ENCODE assay signal across 29 cellular contexts in the genomic region with DNA sequence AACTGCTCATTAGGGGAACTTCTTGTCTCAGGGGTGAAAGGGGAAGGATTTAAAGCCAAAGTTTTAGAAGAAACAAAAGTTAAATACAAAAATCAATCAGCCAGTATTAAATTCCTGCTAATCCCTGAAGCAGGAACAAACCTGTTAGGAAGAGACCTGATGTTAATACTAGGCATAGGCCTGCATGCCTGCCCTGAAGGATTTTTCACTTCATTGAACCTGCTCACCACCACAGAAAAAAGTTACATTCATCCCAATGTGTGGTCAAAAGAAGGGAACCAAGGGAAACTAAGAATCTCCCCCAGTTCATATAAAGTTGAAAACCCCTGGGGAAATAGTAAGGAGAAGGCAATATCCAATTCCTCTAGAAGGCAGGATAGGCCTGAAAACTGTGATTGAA. TPM values are rescaled to one million over a fixed set of nuclear protein-coding genes. Genes with fewer than 3 reads are reported as not detected.
"Had no signal": no experiment of that assay in that cellular context is flagged by ENCODE, and none has a peak within 500 bp of the region (broad histone marks: within the 10 kb centered on the region; RNA-seq: fewer than 3 reads in every experiment).

No MANE protein-coding gene starts in this region.

- H3K4me1 Mint-ChIP-seq: activated B cell treated with CpG ODN at 0.5 μM for 24 hours; activated T-helper 17 cell treated with anti-CD3 and anti-CD28 coated beads, Interleukin-2, amount 50 U/mL, for 72 hours; T-helper 17 cell had no signal

- H3K4me1 ChIP-seq: body of pancreas, colonic mucosa, gastroesophageal sphincter had no signal

- H3K27me3 ChIP-seq: body of pancreas, colonic mucosa, esophagus squamous epithelium, gastroesophageal sphincter had no signal

- H3K27me3 Mint-ChIP-seq: activated B cell treated with CpG ODN at 0.5 μM for 24 hours; activated CD8-positive, alpha-beta T cell treated with anti-CD3 and anti-CD28 coated beads for 36 hours; activated T-helper 17 cell treated with anti-CD3 and anti-CD28 coated beads, Interleukin-2, amount 50 U/mL, for 72 hours; T-helper 17 cell had no signal

- FAIRE-seq: astrocyte had no signal

- H3K9me3 ChIP-seq: body of pancreas, colonic mucosa had no signal

- DNase-seq: activated B cell treated with CpG ODN at 0.5 μM for 24 hours; activated CD4-positive, alpha-beta T cell treated with anti-CD3 and anti-CD28 coated beads for 48 hours; activated CD4-positive, alpha-beta T cell treated with anti-CD3 and anti-CD28 coated beads, Interleukin-2, amount 50 U/mL, for 1 hour; activated CD4-positive, alpha-beta T cell treated with anti-CD3 and anti-CD28 coated beads, Interleukin-2, amount 50 U/mL, for 48 hours; activated CD8-positive, alpha-beta memory T cell treated with anti-CD3 and anti-CD28 coated beads for 24 hours; activated CD8-positive, alpha-beta T cell treated with anti-CD3 and anti-CD28 coated beads for 36 hours; activated effector memory CD4-positive, alpha-beta T cell treated with Interleukin-2 at 50 U/mL for 16 hours; activated gamma-delta T cell treated with Interleukin-2 at 50 U/mL for 16 hours; activated naive CD4-positive, alpha-beta T cell treated with anti-CD3 and anti-CD28 coated beads, Interleukin-2, amount 50 U/mL, for 16 hours; activated naive CD4-positive, alpha-beta T cell treated with Interleukin-2 at 50 U/mL for 16 hours; activated T-cell treated with anti-CD3 and anti-CD28 coated beads, Interleukin-2, amount 50 U/mL, for 4 hours; amniotic stem cell; anterior cingulate cortex; body of pancreas; caudate nucleus; colonic mucosa; effector memory CD4-positive, alpha-beta T cell; erythroblast; esophagus squamous epithelium; foreskin melanocyte; T-helper 1 cell; T-helper 17 cell; T1000; WERI-Rb-1 had no signal

- H3K4me3 Mint-ChIP-seq: activated B cell treated with CpG ODN at 0.5 μM for 24 hours; activated CD8-positive, alpha-beta T cell treated with anti-CD3 and anti-CD28 coated beads for 36 hours; activated naive CD8-positive, alpha-beta T cell; activated T-cell treated with anti-CD3 and anti-CD28 coated beads, Interleukin-2, amount 50 U/mL, for 4 hours; activated T-helper 17 cell treated with anti-CD3 and anti-CD28 coated beads, Interleukin-2, amount 50 U/mL, for 72 hours; T-helper 17 cell; T-helper 2 cell treated with Interferon-gamma antibody and Interleukin-4, amounts not matched to agents 5 μg/mL and 100 μg/mL, for 36 hours had no signal

- H3K36me3 ChIP-seq: colonic mucosa, esophagus squamous epithelium, gastroesophageal sphincter, WERI-Rb-1 had no signal

- H3K36me3 Mint-ChIP-seq: activated naive CD8-positive, alpha-beta T cell had no signal

- H3K27ac ChIP-seq: body of pancreas, colonic mucosa, esophagus squamous epithelium, gastroesophageal sphincter, WERI-Rb-1 had no signal

- H3K27ac Mint-ChIP-seq: activated B cell treated with CpG ODN at 0.5 μM for 24 hours; activated CD8-positive, alpha-beta T cell treated with anti-CD3 and anti-CD28 coated beads for 36 hours; activated naive CD8-positive, alpha-beta T cell; activated T-helper 17 cell treated with anti-CD3 and anti-CD28 coated beads, Interleukin-2, amount 50 U/mL, for 72 hours; T-helper 17 cell; T-helper 2 cell treated with Interferon-gamma antibody and Interleukin-4, amounts not matched to agents 5 μg/mL and 100 μg/mL, for 36 hours had no signal

- H3K4me3 ChIP-seq: body of pancreas, colonic mucosa, esophagus squamous epithelium, gastroesophageal sphincter had no signal

RNA-seq across cellular contexts. Expression of a gene that starts 9.4 kb away (rescaled TPM):
- total RNA-seq: activated B cell treated with CpG ODN at 0.5 μM for 24 hours; activated CD8-positive, alpha-beta T cell treated with anti-CD3 and anti-CD28 coated beads for 36 hours; activated T-cell treated with anti-CD3 and anti-CD28 coated beads, Interleukin-2, amount 50 U/mL, for 4 hours; activated T-helper 17 cell treated with anti-CD3 and anti-CD28 coated beads, Interleukin-2, amount 50 U/mL, for 72 hours; T-helper 17 cell had no signal
